In the genomic region with DNA sequence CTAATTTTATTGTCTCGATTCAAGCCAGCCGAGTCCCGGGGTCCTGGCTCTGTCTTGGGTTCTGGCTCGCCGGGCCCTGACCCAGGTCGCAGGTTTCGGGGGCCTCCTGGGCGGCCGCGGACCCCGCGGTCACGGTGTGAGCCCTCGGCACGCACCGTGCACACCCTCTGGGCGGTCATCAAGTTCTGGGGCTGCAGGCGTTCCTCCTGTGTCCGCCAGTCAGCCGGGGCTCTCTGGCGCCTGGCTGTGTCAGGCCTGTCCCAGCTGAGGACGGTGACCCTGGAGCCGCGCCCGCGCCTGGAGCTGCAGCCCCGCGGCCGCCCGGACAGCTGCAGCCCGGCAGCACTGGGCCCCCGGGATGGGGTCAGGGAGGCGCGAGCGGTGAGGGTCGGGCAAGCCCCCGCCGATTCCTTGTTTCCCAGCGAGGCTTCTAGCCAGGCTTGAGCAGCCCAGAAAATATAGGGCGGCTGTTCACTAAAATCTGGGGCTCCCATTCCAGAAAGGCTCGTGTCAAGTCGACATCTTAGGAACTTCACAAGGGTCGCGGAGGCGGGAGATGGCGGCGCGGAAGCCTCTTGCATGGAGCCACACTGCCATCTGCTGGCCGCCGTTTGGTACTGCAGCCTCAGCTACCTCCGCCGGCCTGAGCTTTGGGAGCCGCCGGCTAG, we compare ENCODE assay signal across 8 cellular contexts. TPM values are rescaled to one million over a fixed set of nuclear protein-coding genes. Genes with fewer than 3 reads are reported as not detected.
DNase-seq lines count a peak whose midpoint lies in the region; ATAC-seq and TF ChIP-seq lines count a peak whose summit lies in the region.

No MANE protein-coding gene starts in this region.

- peak; percentile 61 for ATAC-seq in HG03066 (IDR thresholded peaks at IDR 0.05; ENCODE audit: low read depth, unreplicated experiment)
- no peak for ATAC-seq in HG03378 (IDR thresholded peaks at IDR 0.05; ENCODE audit: unreplicated experiment)

- peak overlapping the region; percentile 58 for H3K4me3 Mint-ChIP-seq in activated CD4-positive, alpha-beta T cell treated with anti-CD3 and anti-CD28 coated beads, Interleukin-2, amount 10 ng/mL, durations not matched to agents 7 days and 5 days

- peak overlapping the region; percentile 65 for H3K4me3 ChIP-seq in GM12875 (ENCODE audit: low read depth, low read length)
- peak overlapping the region; percentile 44 for H3K4me3 ChIP-seq in lower leg skin (ENCODE audit: low read depth, poor library complexity, severe bottlenecking)

- TF ChIP-seq CTCF in GM12875 (IDR thresholded peaks at IDR 0.05; ENCODE audit: borderline replicate concordance, insufficient read depth, low read depth, low read length) (peak; percentile 98), lower leg skin (IDR thresholded peaks at IDR 0.05) (peak in 2 of 3 donors; percentile 50 to 99)

- WGBS in lower leg skin, 2 donors = 3% methylated on average over 26 to 38 of the region's 54 CpGs

- peaks cover 82% of the 10 kb centered on the region for H3K27me3 Mint-ChIP-seq in activated CD4-positive, alpha-beta T cell treated with anti-CD3 and anti-CD28 coated beads, Interleukin-2, amount 10 ng/mL, durations not matched to agents 7 days and 5 days

- DNase-seq in NCI-H446 treated with DMSO at 0.1 percent for 48 hours (lab: John Stamatoyannopoulos, UW) = peak; percentile 58
- peak; percentile 76 for DNase-seq in activated CD4-positive, alpha-beta T cell treated with anti-CD3 and anti-CD28 coated beads, Interleukin-2, amount 10 ng/mL, durations not matched to agents 7 days and 5 days
- peak; percentile 25 for DNase-seq in dedifferentiated amniotic fluid mesenchymal stem cell (ENCODE audit: extremely low spot score)
- DNase-seq in lower leg skin (ENCODE audit: low spot score in 2 of 2) = peak; percentile 90 to 99
- DNase-seq in stimulated activated CD4-positive, alpha-beta T cell treated with anti-CD3 and anti-CD28 coated beads, Interleukin-4, amount 100 ng/mL, for 1 hour = peak; percentile 89

- H3K9me3 Mint-ChIP-seq in activated CD4-positive, alpha-beta T cell treated with anti-CD3 and anti-CD28 coated beads, Interleukin-2, amount 10 ng/mL, durations not matched to agents 7 days and 5 days = no peaks in the 10 kb centered on the region

- POLR2A ChIA-PET in activated CD4-positive, alpha-beta T cell treated with anti-CD3 and anti-CD28 coated beads, Interleukin-2, amount 10 ng/mL, durations not matched to agents 7 days and 5 days (lab: Charles Lee) = no interaction called here

- CTCF ChIA-PET in activated CD4-positive, alpha-beta T cell treated with anti-CD3 and anti-CD28 coated beads, Interleukin-2, amount 10 ng/mL, durations not matched to agents 7 days and 5 days (lab: Charles Lee) = interaction anchor here (0.6 to 2.0 kb wide), 33 partner anchors 9 to 1306 kb away, joined by 3 to 15 read pairs (median 4); a partner anchor contains a TSS

- no peak overlapping the region for H3K27ac Mint-ChIP-seq in activated CD4-positive, alpha-beta T cell treated with anti-CD3 and anti-CD28 coated beads, Interleukin-2, amount 10 ng/mL, durations not matched to agents 7 days and 5 days

- H3K36me3 Mint-ChIP-seq in activated CD4-positive, alpha-beta T cell treated with anti-CD3 and anti-CD28 coated beads, Interleukin-2, amount 10 ng/mL, durations not matched to agents 7 days and 5 days (ENCODE audit: low read depth) = peaks cover 2% of the 10 kb centered on the region

- peaks cover 9% of the 10 kb centered on the region for H3K4me1 Mint-ChIP-seq in activated CD4-positive, alpha-beta T cell treated with anti-CD3 and anti-CD28 coated beads, Interleukin-2, amount 10 ng/mL, durations not matched to agents 7 days and 5 days

- intact Hi-C loops in lower leg skin (cut with DNase I; ENCODE audit: low total_unique reads) = loop anchor here (5.0 to 10.0 kb wide), 2 partner anchors 793 to 956 kb away; a partner anchor contains a TSS

- no peak for TF ChIP-seq POLR2A in lower leg skin (IDR thresholded peaks at IDR 0.05)

RNA-seq across cellular contexts. Expression of a gene that starts 4.2 kb away (rescaled TPM):
- total RNA-seq in activated CD4-positive, alpha-beta T cell treated with anti-CD3 and anti-CD28 coated beads, Interleukin-2, amount 10 ng/mL, durations not matched to agents 7 days and 5 days = not detected
- 10 to 100 TPM; 10.0 to 26.1 (median 18.1) TPM for total RNA-seq in lower leg skin

RNA-seq across cellular contexts. Expression of a gene that starts 4.7 kb away (rescaled TPM):
- total RNA-seq in activated CD4-positive, alpha-beta T cell treated with anti-CD3 and anti-CD28 coated beads, Interleukin-2, amount 10 ng/mL, durations not matched to agents 7 days and 5 days = not detected
- total RNA-seq in lower leg skin = 10 to 100 TPM; 43.1 to 50.1 (median 46.9) TPM

RNA-seq across cellular contexts. Expression of a gene that starts 8.3 kb away (rescaled TPM):
- not detected for total RNA-seq in activated CD4-positive, alpha-beta T cell treated with anti-CD3 and anti-CD28 coated beads, Interleukin-2, amount 10 ng/mL, durations not matched to agents 7 days and 5 days
- 10 to 100 TPM in 2 of 4 donors, 1 to 10 TPM in 2; 4.9 to 20.2 (median 13.2) TPM for total RNA-seq in lower leg skin

RNA-seq across cellular contexts. Expression of a gene that starts 13.1 kb away (rescaled TPM):
- total RNA-seq in activated CD4-positive, alpha-beta T cell treated with anti-CD3 and anti-CD28 coated beads, Interleukin-2, amount 10 ng/mL, durations not matched to agents 7 days and 5 days = not detected
- total RNA-seq in lower leg skin = 10 to 100 TPM in 3 of 4 donors, 1 to 10 TPM in 1; 5.7 to 15.4 (median 12.4) TPM

RNA-seq across cellular contexts. Expression of a gene that starts 13.4 kb away (rescaled TPM):
- total RNA-seq in activated CD4-positive, alpha-beta T cell treated with anti-CD3 and anti-CD28 coated beads, Interleukin-2, amount 10 ng/mL, durations not matched to agents 7 days and 5 days = not detected
- 10 to 100 TPM in 1 of 4 donors, 1 to 10 TPM in 3; 4.9 to 11.2 (median 6.7) TPM for total RNA-seq in lower leg skin

Comparison
In these comparisons a context has a peak if more than half of its experiments do, and no peak if none do; other contexts are left out.
1. DNase-seq: peak in every context shown above with its lines; median percentile 94 in lower leg skin; 89 in stimulated activated CD4-positive, alpha-beta T cell treated with anti-CD3 and anti-CD28 coated beads, Interleukin-4, amount 100 ng/mL, for 1 hour; 76 in activated CD4-positive, alpha-beta T cell treated with anti-CD3 and anti-CD28 coated beads, Interleukin-2, amount 10 ng/mL, durations not matched to agents 7 days and 5 days; 58 in NCI-H446 treated with DMSO at 0.1 percent for 48 hours; 25 in dedifferentiated amniotic fluid mesenchymal stem cell.
2. RNA of a gene that starts 4.2 kb away (total RNA-seq): 10.0 to 26.1 TPM in lower leg skin; not detected in activated CD4-positive, alpha-beta T cell treated with anti-CD3 and anti-CD28 coated beads, Interleukin-2, amount 10 ng/mL, durations not matched to agents 7 days and 5 days; every median in the first group is over 10 times any median in the second.
3. RNA of a gene that starts 4.7 kb away (total RNA-seq): 43.1 to 50.1 TPM in lower leg skin; not detected in activated CD4-positive, alpha-beta T cell treated with anti-CD3 and anti-CD28 coated beads, Interleukin-2, amount 10 ng/mL, durations not matched to agents 7 days and 5 days; every median in the first group is over 10 times any median in the second.
4. RNA of a gene that starts 8.3 kb away (total RNA-seq): 4.9 to 20.2 TPM in lower leg skin; not detected in activated CD4-positive, alpha-beta T cell treated with anti-CD3 and anti-CD28 coated beads, Interleukin-2, amount 10 ng/mL, durations not matched to agents 7 days and 5 days; every median in the first group is over 4 times any median in the second.